13 cellular contexts compared by ENCODE assay signal in the genomic region with DNA sequence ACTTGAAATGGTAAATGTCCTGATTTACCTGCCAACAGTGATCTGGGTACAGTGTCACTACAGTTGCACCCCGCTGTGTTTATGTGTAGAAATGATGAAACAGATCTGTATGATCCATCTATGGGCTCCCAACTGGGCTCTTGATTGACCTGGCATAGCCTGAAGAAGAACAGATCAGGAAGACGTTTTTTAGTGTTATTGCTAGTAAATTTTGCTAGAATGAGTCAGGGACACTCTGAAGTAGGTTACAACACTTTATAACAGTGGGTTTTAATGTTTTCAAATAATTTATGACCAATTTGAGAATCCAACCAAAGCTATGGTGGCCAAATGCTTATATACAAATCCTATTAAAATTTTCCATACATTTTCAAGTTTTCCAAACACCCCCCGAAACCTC.
DNase-seq lines count a peak whose midpoint lies in the region; ATAC-seq and TF ChIP-seq lines count a peak whose summit lies in the region.
"Had no signal": no experiment of that assay in that cellular context is flagged by ENCODE, and none has a peak within 500 bp of the region (broad histone marks: within the 10 kb centered on the region; RNA-seq: fewer than 3 reads in every experiment).

No MANE protein-coding gene starts in this region.

- intact Hi-C loops in Panc1 (cut with micrococcal nuclease; ENCODE audit: unreplicated experiment), result no loop called here

- POLR2A ChIA-PET in Panc1 (lab: Charles Lee), result no interaction called here

- no TSS peak for BruUV-seq in Panc1 (replicated peaks; lab: Mats Ljungman, UMichigan)

- no peak for TF ChIP-seq CTCF in Panc1 (IDR thresholded peaks at IDR 0.05)

- CTCF ChIA-PET in Panc1 (lab: Charles Lee), result no interaction called here

- ATAC-seq in Panc1, result no peak
- ATAC-seq in HG03196 (IDR thresholded peaks at IDR 0.05; ENCODE audit: unreplicated experiment), result no peak

- H3K27ac ChIP-seq in Panc1 (ENCODE audit: low read length), result peak overlapping the region; percentile 39; the same call in 1 of the 2 replicates
- H3K27ac ChIP-seq: 22Rv1; BLaER1 treated with 17β-estradiol and CSF1 and Interleukin-3, amounts not matched to agents 10 nM and 100 nM had no signal

- DNase-seq in AG08395 (ENCODE audit: low spot score) (peak; percentile 9), HCEC 1CT (peak; percentile 7), Panc1 (ENCODE audit: low read depth, low spot score) (no peak), iris pigment epithelial cell (ENCODE audit: low read depth) (peak; percentile 47), anterior cingulate cortex (lab: John Stamatoyannopoulos, UW) (no peak), GM03348 (ENCODE audit: low spot score) (no peak)
- DNase-seq: CD4-positive, CD25-positive, alpha-beta regulatory T cell; DMS53; KG1 had no signal

- H3K36me3 ChIP-seq in Panc1 (ENCODE audit: control insufficient read depth, insufficient read depth, low read length), result no peaks in the 10 kb centered on the region
- H3K36me3 ChIP-seq: BLaER1 treated with 17β-estradiol and CSF1 and Interleukin-3, amounts not matched to agents 10 nM and 100 nM; HAP-1 had no signal

- no peak overlapping the region for H3K4me3 ChIP-seq in Panc1 (ENCODE audit: low read depth in 2 of 2, low read length in 2 of 2)
- H3K4me3 ChIP-seq: BLaER1 treated with 17β-estradiol and CSF1 and Interleukin-3, amounts not matched to agents 10 nM and 100 nM; HAP-1 had no signal

- H3K9me3 ChIP-seq in Panc1 (ENCODE audit: control insufficient read depth, insufficient read depth, low read depth, low read length), result peaks cover 37% of the 10 kb centered on the region
- H3K9me3 ChIP-seq: HAP-1 had no signal

- no peaks in the 10 kb centered on the region for H3K4me1 ChIP-seq in Panc1 (ENCODE audit: control insufficient read depth, insufficient read depth, low read length)
- H3K4me1 ChIP-seq: BLaER1 treated with 17β-estradiol and CSF1 and Interleukin-3, amounts not matched to agents 10 nM and 100 nM; HAP-1 had no signal

- no peaks in the 10 kb centered on the region for H3K27me3 ChIP-seq in Panc1 (ENCODE audit: control insufficient read depth, insufficient read depth, low read length)
- H3K27me3 ChIP-seq: BLaER1 treated with 17β-estradiol and CSF1 and Interleukin-3, amounts not matched to agents 10 nM and 100 nM had no signal

- in situ Hi-C loops in Panc1 (cut with HindIII; ENCODE audit: low pct_unique_long_range_greater_than_20kb, low sequenced_read_pairs), result no loop called here

Comparison
In these comparisons a context has a peak if more than half of its experiments do, and no peak if none do; other contexts are left out.
1. DNase-seq: peak in AG08395 (single experiment), HCEC 1CT (single experiment) and iris pigment epithelial cell (single experiment); none in Panc1 (single experiment), anterior cingulate cortex (0 of 58) and GM03348 (single experiment).